In the genomic region with DNA sequence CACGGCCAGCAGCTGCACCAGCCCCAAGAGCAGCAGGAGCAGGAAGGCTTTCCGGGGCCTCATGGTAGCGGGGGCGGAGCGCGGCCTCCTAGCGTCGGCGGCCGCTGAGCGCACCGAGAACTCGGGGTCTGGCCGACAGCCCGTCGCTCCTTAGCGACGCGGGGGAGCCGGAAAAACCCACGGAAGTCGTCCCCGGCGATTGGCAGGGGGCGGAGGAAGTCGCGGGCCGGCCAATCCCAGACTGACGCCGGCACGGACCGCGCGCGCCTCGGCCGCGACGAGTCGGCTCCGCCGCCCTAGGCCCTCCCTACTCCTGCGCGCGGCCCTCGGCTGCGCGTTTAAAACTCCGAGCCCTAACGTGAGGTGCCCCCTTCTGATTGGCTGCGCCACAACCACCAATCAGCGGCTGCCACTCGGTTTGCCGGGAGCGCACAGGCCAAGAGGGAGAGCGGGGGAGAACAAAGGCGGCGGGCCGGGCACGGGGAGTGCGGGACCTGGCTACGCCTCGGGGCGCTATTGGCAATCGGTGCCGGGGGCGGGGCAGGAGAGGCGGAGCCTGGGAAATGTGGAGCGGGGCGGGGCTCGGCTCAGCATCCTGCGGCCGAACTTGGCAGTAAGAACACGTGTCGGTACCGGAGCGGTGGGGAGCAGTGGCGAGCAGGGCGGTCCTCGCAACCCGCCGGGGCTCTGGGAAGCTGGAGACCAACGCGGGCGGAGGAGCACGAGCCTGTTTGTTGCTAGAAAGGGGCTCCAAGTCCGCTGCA, we compare ENCODE assay signal across 1 cellular context.
TF ChIP-seq lines count a peak whose summit lies in the region.

A gene with protein sequence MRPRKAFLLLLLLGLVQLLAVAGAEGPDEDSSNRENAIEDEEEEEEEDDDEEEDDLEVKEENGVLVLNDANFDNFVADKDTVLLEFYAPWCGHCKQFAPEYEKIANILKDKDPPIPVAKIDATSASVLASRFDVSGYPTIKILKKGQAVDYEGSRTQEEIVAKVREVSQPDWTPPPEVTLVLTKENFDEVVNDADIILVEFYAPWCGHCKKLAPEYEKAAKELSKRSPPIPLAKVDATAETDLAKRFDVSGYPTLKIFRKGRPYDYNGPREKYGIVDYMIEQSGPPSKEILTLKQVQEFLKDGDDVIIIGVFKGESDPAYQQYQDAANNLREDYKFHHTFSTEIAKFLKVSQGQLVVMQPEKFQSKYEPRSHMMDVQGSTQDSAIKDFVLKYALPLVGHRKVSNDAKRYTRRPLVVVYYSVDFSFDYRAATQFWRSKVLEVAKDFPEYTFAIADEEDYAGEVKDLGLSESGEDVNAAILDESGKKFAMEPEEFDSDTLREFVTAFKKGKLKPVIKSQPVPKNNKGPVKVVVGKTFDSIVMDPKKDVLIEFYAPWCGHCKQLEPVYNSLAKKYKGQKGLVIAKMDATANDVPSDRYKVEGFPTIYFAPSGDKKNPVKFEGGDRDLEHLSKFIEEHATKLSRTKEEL (minus strand): TSS at position 160 of the 764 bp plus-strand sequence. CDS start 97 bp downstream, at position 63.

TF ChIP-seq in HepG2, 621 proteins besides CTCF, POLR2A, EP300 and RAD21 (continued from another document and continues in another):
- TF ChIP-seq, protein P1, sequence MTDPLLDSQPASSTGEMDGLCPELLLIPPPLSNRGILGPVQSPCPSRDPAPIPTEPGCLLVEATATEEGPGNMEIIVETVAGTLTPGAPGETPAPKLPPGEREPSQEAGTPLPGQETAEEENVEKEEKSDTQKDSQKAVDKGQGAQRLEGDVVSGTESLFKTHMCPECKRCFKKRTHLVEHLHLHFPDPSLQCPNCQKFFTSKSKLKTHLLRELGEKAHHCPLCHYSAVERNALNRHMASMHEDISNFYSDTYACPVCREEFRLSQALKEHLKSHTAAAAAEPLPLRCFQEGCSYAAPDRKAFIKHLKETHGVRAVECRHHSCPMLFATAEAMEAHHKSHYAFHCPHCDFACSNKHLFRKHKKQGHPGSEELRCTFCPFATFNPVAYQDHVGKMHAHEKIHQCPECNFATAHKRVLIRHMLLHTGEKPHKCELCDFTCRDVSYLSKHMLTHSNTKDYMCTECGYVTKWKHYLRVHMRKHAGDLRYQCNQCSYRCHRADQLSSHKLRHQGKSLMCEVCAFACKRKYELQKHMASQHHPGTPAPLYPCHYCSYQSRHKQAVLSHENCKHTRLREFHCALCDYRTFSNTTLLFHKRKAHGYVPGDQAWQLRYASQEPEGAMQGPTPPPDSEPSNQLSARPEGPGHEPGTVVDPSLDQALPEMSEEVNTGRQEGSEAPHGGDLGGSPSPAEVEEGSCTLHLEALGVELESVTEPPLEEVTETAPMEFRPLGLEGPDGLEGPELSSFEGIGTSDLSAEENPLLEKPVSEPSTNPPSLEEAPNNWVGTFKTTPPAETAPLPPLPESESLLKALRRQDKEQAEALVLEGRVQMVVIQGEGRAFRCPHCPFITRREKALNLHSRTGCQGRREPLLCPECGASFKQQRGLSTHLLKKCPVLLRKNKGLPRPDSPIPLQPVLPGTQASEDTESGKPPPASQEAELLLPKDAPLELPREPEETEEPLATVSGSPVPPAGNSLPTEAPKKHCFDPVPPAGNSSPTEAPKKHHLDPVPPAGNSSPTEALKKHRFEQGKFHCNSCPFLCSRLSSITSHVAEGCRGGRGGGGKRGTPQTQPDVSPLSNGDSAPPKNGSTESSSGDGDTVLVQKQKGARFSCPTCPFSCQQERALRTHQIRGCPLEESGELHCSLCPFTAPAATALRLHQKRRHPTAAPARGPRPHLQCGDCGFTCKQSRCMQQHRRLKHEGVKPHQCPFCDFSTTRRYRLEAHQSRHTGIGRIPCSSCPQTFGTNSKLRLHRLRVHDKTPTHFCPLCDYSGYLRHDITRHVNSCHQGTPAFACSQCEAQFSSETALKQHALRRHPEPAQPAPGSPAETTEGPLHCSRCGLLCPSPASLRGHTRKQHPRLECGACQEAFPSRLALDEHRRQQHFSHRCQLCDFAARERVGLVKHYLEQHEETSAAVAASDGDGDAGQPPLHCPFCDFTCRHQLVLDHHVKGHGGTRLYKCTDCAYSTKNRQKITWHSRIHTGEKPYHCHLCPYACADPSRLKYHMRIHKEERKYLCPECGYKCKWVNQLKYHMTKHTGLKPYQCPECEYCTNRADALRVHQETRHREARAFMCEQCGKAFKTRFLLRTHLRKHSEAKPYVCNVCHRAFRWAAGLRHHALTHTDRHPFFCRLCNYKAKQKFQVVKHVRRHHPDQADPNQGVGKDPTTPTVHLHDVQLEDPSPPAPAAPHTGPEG (CRISPR knock-in tag; IDR thresholded peaks at IDR 0.05) = no peak
- TF ChIP-seq, protein P2, sequence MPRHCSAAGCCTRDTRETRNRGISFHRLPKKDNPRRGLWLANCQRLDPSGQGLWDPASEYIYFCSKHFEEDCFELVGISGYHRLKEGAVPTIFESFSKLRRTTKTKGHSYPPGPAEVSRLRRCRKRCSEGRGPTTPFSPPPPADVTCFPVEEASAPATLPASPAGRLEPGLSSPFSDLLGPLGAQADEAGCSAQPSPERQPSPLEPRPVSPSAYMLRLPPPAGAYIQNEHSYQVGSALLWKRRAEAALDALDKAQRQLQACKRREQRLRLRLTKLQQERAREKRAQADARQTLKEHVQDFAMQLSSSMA (CRISPR knock-in tag; IDR thresholded peaks at IDR 0.05) = peak; percentile 88
- TF ChIP-seq NFKB2 (CRISPR knock-in tag; IDR thresholded peaks at IDR 0.05; ENCODE audit: borderline replicate concordance) (0 out of 2 replicates have a peak, but pooled peaks have one; percentile 81), ZNF563 (CRISPR knock-in tag; IDR thresholded peaks at IDR 0.05) (peak; percentile 19; the same call in 1 of the 2 replicates), ZNF30 (CRISPR knock-in tag; IDR thresholded peaks at IDR 0.05) (no peak), SP1 (IDR thresholded peaks at IDR 0.05) (no peak), SP1 (CRISPR knock-in tag; IDR thresholded peaks at IDR 0.05) (peak; percentile 78), ZNF557 (CRISPR knock-in tag; IDR thresholded peaks at IDR 0.05) (no peak), ELF4 (CRISPR knock-in tag; IDR thresholded peaks at IDR 0.05; ENCODE audit: borderline replicate concordance) (no peak), PTBP1 (IDR thresholded peaks at IDR 0.05; ENCODE audit: low read depth, low read length, poor library complexity, severe bottlenecking) (no peak), MXD4 (CRISPR knock-in tag; IDR thresholded peaks at IDR 0.05) (peak; percentile 89), ZNF782 (CRISPR knock-in tag; IDR thresholded peaks at IDR 0.05; ENCODE audit: borderline replicate concordance) (no peak; the same call in 1 of the 2 replicates), BORCS8-MEF2B (CRISPR knock-in tag; IDR thresholded peaks at IDR 0.05) (peak; percentile 97; the same call in 1 of the 2 replicates), ZSCAN30 (CRISPR knock-in tag; IDR thresholded peaks at IDR 0.05) (0 out of 2 replicates have a peak, but pooled peaks have one; percentile 71), SOX6 (IDR thresholded peaks at IDR 0.05) (no peak), SOX6 (CRISPR knock-in tag; IDR thresholded peaks at IDR 0.05) (peak; percentile 71), NKX3-1 (CRISPR knock-in tag; IDR thresholded peaks at IDR 0.05) (no peak)
- TF ChIP-seq, protein P3, sequence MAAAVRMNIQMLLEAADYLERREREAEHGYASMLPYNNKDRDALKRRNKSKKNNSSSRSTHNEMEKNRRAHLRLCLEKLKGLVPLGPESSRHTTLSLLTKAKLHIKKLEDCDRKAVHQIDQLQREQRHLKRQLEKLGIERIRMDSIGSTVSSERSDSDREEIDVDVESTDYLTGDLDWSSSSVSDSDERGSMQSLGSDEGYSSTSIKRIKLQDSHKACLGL (CRISPR knock-in tag; IDR thresholded peaks at IDR 0.05) = peak; percentile 68
- TF ChIP-seq, protein P4, sequence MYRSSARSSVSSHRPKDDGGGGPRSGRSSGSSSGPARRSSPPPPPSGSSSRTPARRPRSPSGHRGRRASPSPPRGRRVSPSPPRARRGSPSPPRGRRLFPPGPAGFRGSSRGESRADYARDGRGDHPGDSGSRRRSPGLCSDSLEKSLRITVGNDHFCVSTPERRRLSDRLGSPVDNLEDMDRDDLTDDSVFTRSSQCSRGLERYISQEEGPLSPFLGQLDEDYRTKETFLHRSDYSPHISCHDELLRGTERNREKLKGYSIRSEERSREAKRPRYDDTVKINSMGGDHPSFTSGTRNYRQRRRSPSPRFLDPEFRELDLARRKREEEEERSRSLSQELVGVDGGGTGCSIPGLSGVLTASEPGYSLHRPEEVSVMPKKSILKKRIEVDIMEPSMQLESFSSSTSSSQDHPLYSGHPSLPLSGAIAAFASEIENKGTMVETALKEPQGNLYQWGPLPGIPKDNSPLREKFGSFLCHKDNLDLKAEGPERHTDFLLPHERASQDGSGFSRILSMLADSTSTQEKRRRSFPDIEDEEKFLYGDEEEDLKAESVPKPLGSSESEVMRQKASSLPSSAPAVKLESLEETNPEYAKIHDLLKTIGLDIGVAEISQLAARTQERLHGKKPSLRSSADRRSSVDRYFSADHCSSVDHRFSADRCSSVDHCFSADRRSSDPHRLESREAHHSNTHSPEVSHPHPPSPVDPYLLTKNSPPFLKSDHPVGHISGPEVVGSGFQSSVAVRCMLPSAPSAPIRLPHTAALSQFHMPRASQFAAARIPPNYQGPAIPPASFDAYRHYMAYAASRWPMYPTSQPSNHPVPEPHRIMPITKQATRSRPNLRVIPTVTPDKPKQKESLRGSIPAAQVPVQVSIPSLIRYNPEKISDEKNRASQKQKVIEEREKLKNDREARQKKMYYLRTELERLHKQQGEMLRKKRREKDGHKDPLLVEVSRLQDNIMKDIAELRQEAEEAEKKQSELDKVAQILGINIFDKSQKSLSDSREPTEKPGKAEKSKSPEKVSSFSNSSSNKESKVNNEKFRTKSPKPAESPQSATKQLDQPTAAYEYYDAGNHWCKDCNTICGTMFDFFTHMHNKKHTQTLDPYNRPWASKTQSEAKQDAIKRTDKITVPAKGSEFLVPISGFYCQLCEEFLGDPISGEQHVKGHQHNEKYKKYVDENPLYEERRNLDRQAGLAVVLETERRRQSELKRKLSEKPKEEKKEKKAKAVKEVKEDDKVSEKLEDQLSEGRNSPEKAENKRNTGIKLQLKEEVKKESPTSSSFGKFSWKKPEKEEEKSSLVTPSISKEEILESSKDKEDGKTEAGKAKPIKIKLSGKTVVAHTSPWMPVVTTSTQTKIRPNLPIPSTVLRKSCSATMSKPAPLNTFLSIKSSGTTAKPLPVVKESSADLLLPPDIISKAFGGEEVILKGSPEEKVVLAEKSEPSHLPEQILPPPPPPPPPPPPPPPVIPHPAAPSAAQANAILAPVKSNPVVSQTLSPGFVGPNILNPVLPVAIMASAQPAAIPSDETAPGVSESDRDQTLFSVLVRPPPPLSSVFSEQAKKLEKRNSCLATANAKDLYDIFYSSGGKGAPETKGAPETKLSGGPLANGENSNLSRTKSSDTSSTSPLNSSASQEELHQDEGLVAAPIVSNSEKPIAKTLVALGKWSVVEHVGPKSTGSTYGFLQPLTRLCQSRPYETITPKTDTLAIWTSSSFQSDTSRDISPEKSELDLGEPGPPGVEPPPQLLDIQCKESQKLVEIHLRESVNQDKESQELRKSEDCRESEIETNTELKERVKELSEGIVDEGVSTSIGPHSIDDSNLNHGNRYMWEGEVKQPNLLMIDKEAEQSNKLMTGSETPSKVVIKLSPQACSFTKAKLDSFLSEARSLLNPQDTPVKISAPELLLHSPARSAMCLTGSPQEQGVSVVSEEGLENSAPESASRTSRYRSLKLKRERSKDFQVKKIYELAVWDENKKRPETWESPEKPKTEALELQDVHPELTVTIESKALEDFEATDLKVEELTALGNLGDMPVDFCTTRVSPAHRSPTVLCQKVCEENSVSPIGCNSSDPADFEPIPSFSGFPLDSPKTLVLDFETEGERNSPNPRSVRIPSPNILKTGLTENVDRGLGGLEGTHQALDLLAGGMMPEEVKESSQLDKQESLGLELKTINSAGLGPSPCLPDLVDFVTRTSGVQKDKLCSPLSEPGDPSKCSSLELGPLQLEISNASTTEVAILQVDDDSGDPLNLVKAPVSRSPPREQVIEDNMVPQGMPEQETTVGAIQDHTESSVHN (CRISPR knock-in tag; IDR thresholded peaks at IDR 0.05) = 0 out of 2 replicates have a peak, but pooled peaks have one; percentile 31
- TF ChIP-seq, protein P5, sequence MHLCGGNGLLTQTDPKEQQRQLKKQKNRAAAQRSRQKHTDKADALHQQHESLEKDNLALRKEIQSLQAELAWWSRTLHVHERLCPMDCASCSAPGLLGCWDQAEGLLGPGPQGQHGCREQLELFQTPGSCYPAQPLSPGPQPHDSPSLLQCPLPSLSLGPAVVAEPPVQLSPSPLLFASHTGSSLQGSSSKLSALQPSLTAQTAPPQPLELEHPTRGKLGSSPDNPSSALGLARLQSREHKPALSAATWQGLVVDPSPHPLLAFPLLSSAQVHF (CRISPR knock-in tag; IDR thresholded peaks at IDR 0.05) = peak; percentile 92; the same call in 1 of the 2 replicates
- TF ChIP-seq, protein P6, sequence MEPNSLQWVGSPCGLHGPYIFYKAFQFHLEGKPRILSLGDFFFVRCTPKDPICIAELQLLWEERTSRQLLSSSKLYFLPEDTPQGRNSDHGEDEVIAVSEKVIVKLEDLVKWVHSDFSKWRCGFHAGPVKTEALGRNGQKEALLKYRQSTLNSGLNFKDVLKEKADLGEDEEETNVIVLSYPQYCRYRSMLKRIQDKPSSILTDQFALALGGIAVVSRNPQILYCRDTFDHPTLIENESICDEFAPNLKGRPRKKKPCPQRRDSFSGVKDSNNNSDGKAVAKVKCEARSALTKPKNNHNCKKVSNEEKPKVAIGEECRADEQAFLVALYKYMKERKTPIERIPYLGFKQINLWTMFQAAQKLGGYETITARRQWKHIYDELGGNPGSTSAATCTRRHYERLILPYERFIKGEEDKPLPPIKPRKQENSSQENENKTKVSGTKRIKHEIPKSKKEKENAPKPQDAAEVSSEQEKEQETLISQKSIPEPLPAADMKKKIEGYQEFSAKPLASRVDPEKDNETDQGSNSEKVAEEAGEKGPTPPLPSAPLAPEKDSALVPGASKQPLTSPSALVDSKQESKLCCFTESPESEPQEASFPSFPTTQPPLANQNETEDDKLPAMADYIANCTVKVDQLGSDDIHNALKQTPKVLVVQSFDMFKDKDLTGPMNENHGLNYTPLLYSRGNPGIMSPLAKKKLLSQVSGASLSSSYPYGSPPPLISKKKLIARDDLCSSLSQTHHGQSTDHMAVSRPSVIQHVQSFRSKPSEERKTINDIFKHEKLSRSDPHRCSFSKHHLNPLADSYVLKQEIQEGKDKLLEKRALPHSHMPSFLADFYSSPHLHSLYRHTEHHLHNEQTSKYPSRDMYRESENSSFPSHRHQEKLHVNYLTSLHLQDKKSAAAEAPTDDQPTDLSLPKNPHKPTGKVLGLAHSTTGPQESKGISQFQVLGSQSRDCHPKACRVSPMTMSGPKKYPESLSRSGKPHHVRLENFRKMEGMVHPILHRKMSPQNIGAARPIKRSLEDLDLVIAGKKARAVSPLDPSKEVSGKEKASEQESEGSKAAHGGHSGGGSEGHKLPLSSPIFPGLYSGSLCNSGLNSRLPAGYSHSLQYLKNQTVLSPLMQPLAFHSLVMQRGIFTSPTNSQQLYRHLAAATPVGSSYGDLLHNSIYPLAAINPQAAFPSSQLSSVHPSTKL (CRISPR knock-in tag; IDR thresholded peaks at IDR 0.05) = 0 out of 2 replicates have a peak, but pooled peaks have one; percentile 6
- TF ChIP-seq, protein P7, sequence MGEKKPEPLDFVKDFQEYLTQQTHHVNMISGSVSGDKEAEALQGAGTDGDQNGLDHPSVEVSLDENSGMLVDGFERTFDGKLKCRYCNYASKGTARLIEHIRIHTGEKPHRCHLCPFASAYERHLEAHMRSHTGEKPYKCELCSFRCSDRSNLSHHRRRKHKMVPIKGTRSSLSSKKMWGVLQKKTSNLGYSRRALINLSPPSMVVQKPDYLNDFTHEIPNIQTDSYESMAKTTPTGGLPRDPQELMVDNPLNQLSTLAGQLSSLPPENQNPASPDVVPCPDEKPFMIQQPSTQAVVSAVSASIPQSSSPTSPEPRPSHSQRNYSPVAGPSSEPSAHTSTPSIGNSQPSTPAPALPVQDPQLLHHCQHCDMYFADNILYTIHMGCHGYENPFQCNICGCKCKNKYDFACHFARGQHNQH (CRISPR knock-in tag; IDR thresholded peaks at IDR 0.05) = peak; percentile 52; the same call in 1 of the 2 replicates
